In the genomic region with DNA sequence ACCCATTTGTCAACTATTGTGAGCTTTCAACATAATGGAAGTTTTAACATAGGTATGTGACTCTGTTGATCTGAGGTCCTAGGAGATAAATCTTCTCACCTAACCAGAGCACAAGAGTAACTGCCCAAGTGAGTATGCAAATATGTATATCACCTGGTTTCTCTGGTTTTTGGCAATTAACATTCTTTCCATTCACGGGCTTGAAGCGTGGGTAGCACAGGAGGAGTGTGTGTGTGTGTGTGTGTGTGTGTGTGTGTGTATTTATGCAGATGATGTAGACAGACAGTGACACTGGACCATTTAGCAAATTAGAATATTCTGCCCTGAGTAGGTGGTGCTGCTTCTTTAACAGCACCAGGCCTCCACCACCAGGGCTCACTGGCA, we compare ENCODE assay signal across 1 cellular context.
TF ChIP-seq lines count a peak whose summit lies in the region.

No MANE protein-coding gene starts in this region.

TF ChIP-seq in HepG2, 621 proteins besides CTCF, POLR2A, EP300 and RAD21 (continued from another document):
- TF ChIP-seq GMEB2 (CRISPR knock-in tag; IDR thresholded peaks at IDR 0.05; ENCODE audit: low read depth) (no peak), ZBTB1 (CRISPR knock-in tag; IDR thresholded peaks at IDR 0.05; ENCODE audit: borderline replicate concordance) (no peak), ZNF652 (CRISPR knock-in tag; IDR thresholded peaks at IDR 0.05; ENCODE audit: borderline replicate concordance, low read depth) (no peak), ZBTB4 (CRISPR knock-in tag; IDR thresholded peaks at IDR 0.05; ENCODE audit: borderline replicate concordance) (no peak), ZNF776 (CRISPR knock-in tag; IDR thresholded peaks at IDR 0.05) (no peak), ZNF224 (CRISPR knock-in tag; IDR thresholded peaks at IDR 0.05) (no peak), ZNF547 (CRISPR knock-in tag; IDR thresholded peaks at IDR 0.05) (no peak), ZNF781 (CRISPR knock-in tag; IDR thresholded peaks at IDR 0.05; ENCODE audit: borderline replicate concordance, not compliant biosample characterization) (no peak), SP140L (CRISPR knock-in tag; IDR thresholded peaks at IDR 0.05; ENCODE audit: borderline replicate concordance) (no peak), PBX3 (CRISPR knock-in tag; IDR thresholded peaks at IDR 0.05; ENCODE audit: borderline replicate concordance) (no peak), PCBP2 (optimal IDR thresholded peaks at IDR 0.05; ENCODE audit: low read depth, low read length, poor library complexity, severe bottlenecking) (no peak), MAFF (IDR thresholded peaks at IDR 0.05; ENCODE audit: low read depth, low read length) (no peak), HNRNPLL (IDR thresholded peaks at IDR 0.05; ENCODE audit: low read depth, low read length, poor library complexity, severe bottlenecking) (no peak), ZNF142 (CRISPR knock-in tag; IDR thresholded peaks at IDR 0.05) (no peak)
- TF ChIP-seq, protein P1, sequence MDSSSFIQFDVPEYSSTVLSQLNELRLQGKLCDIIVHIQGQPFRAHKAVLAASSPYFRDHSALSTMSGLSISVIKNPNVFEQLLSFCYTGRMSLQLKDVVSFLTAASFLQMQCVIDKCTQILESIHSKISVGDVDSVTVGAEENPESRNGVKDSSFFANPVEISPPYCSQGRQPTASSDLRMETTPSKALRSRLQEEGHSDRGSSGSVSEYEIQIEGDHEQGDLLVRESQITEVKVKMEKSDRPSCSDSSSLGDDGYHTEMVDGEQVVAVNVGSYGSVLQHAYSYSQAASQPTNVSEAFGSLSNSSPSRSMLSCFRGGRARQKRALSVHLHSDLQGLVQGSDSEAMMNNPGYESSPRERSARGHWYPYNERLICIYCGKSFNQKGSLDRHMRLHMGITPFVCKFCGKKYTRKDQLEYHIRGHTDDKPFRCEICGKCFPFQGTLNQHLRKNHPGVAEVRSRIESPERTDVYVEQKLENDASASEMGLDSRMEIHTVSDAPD (CRISPR knock-in tag; IDR thresholded peaks at IDR 0.05), result no peak
